ENCODE assay signal across 8 cellular contexts in genomic region chr4:78776031-78776728, GRCh38. TPM values are rescaled to one million over a fixed set of nuclear protein-coding genes. Genes with fewer than 3 reads are reported as not detected.
DNase-seq lines count a peak whose midpoint lies in the region; FAIRE-seq and TF ChIP-seq lines count a peak whose summit lies in the region.

TSS of gene BMP2K (plus strand) at chr4:78776350. CDS start at chr4:78776544, 194 bp downstream.

- no peaks in the 10 kb centered on the region for H3K27me3 Mint-ChIP-seq in T-helper 2 cell treated with Interferon-gamma antibody and Interleukin-4, amounts not matched to agents 5 μg/mL and 100 μg/mL, for 36 hours (ENCODE audit: low read depth)
- H3K27me3 Mint-ChIP-seq in astrocyte (ENCODE audit: low read depth, unreplicated experiment): no peaks in the 10 kb centered on the region

- H3K36me3 ChIP-seq in astrocyte (ENCODE audit: insufficient read depth, low read length): no peaks in the 10 kb centered on the region

- H3K9me3 ChIP-seq in astrocyte (ENCODE audit: insufficient read depth, low read depth, low read length): no peaks in the 10 kb centered on the region

- FAIRE-seq in astrocyte (lab: Jason Lieb, UNC): no peak

- peak within 1 kb of the TSS; percentile 89 for H3K4me3 ChIP-seq in astrocyte (ENCODE audit: insufficient read depth, low read depth, low read length)
- peak within 1 kb of the TSS; percentile 92 for H3K4me3 ChIP-seq in retinal pigment epithelial cell (ENCODE audit: low read length)

- peak within 1 kb of the TSS; percentile 90 for H2AFZ ChIP-seq in astrocyte (ENCODE audit: low read depth, low read length)

- H3K4me2 ChIP-seq in astrocyte (ENCODE audit: low read length): peak within 1 kb of the TSS; percentile 90

- no peaks in the 10 kb centered on the region for H3K36me3 Mint-ChIP-seq in T-helper 2 cell treated with Interferon-gamma antibody and Interleukin-4, amounts not matched to agents 5 μg/mL and 100 μg/mL, for 36 hours (ENCODE audit: low read depth)
- no peaks in the 10 kb centered on the region for H3K36me3 Mint-ChIP-seq in astrocyte (ENCODE audit: low read depth, unreplicated experiment)

- H3K4me3 Mint-ChIP-seq in T-helper 2 cell treated with Interferon-gamma antibody and Interleukin-4, amounts not matched to agents 5 μg/mL and 100 μg/mL, for 36 hours: peak within 1 kb of the TSS; percentile 94
- peak within 1 kb of the TSS; percentile 94 for H3K4me3 Mint-ChIP-seq in astrocyte (ENCODE audit: unreplicated experiment)

- no peaks in the 10 kb centered on the region for H3K9me3 Mint-ChIP-seq in T-helper 2 cell treated with Interferon-gamma antibody and Interleukin-4, amounts not matched to agents 5 μg/mL and 100 μg/mL, for 36 hours
- no peaks in the 10 kb centered on the region for H3K9me3 Mint-ChIP-seq in astrocyte (ENCODE audit: unreplicated experiment)

- H3K27me3 ChIP-seq in astrocyte (ENCODE audit: insufficient read depth, low read length): no peaks in the 10 kb centered on the region

- peaks cover 46% of the 10 kb centered on the region for H3K79me2 ChIP-seq in astrocyte (ENCODE audit: insufficient read depth, low read length)

- H3K4me1 Mint-ChIP-seq in T-helper 2 cell treated with Interferon-gamma antibody and Interleukin-4, amounts not matched to agents 5 μg/mL and 100 μg/mL, for 36 hours (ENCODE audit: low read depth): peaks cover 20% of the 10 kb centered on the region
- H3K4me1 Mint-ChIP-seq in astrocyte (ENCODE audit: low read depth, unreplicated experiment): no peaks in the 10 kb centered on the region

- H3K27ac ChIP-seq in astrocyte (ENCODE audit: low read depth, low read length): peak within 1 kb of the TSS; percentile 98

- H3K9ac ChIP-seq in astrocyte (ENCODE audit: low read length): peak within 1 kb of the TSS; percentile 99

- H4K20me1 ChIP-seq in astrocyte (ENCODE audit: insufficient read depth, low read length): peaks cover 30% of the 10 kb centered on the region

- H3K27ac Mint-ChIP-seq in T-helper 2 cell treated with Interferon-gamma antibody and Interleukin-4, amounts not matched to agents 5 μg/mL and 100 μg/mL, for 36 hours: peak within 1 kb of the TSS; percentile 97
- peak within 1 kb of the TSS; percentile 99 for H3K27ac Mint-ChIP-seq in astrocyte (ENCODE audit: unreplicated experiment)

- peak; percentile 93 for DNase-seq in GM10266 (ENCODE audit: extremely low spot score)
- DNase-seq in GOT3 (lab: John Stamatoyannopoulos, UW): peak; percentile 82
- DNase-seq in M059J (ENCODE audit: low read depth): peak; percentile 60
- DNase-seq in T-helper 2 cell treated with Interferon-gamma antibody and Interleukin-4, amounts not matched to agents 5 μg/mL and 100 μg/mL, for 36 hours (ENCODE audit: low spot score): no peak
- peak; percentile 48 for DNase-seq in astrocyte (ENCODE audit: low read depth)
- peak; percentile 79 for DNase-seq in hepatic stellate cell (ENCODE audit: low spot score)
- DNase-seq in retinal pigment epithelial cell (ENCODE audit: low read depth): peak; percentile 26
- no peak for DNase-seq in DMS114 treated with DMSO at 0.1 percent for 48 hours (lab: John Stamatoyannopoulos, UW; ENCODE audit: unreplicated experiment)

- H3K4me1 ChIP-seq in astrocyte (ENCODE audit: insufficient read depth, low read length): peaks cover 13% of the 10 kb centered on the region

- TF ChIP-seq CTCF in GM10266 (IDR thresholded peaks at IDR 0.05; ENCODE audit: control insufficient read depth, insufficient read depth, low read depth, missing control alignments) (peak; percentile 9), astrocyte (IDR thresholded peaks at IDR 0.05; ENCODE audit: insufficient read depth, low read depth, low read length) (no peak), retinal pigment epithelial cell (conservative IDR thresholded peaks at IDR 0.05; ENCODE audit: low read depth, low read length) (no peak)

RNA-seq across cellular contexts. Expression of gene BMP2K, which starts in this region (rescaled TPM):
- 14.1 and 26.5 TPM in 2 replicates for total RNA-seq in M059J (2014; rRNA removed; shearing (Covaris generic))
- 29.8 and 33.3 TPM in 2 replicates for total RNA-seq in astrocyte

Comparison
In these comparisons a context has a peak if more than half of its experiments do, and no peak if none do; other contexts are left out.
1. DNase-seq: peak in GM10266 (single experiment), GOT3 (single experiment), M059J (single experiment), astrocyte (single experiment), hepatic stellate cell (single experiment) and retinal pigment epithelial cell (single experiment); none in T-helper 2 cell treated with Interferon-gamma antibody and Interleukin-4, amounts not matched to agents 5 μg/mL and 100 μg/mL, for 36 hours (single experiment) and DMS114 treated with DMSO at 0.1 percent for 48 hours (single experiment).